ENCODE assay signal across 1 cellular context in genomic region chr3:116058844-116059243, GRCh38.
TF ChIP-seq lines count a peak whose summit lies in the region.

No MANE protein-coding gene starts in this region.

TF ChIP-seq in GM12878, 131 proteins besides CTCF, POLR2A, EP300 and RAD21 (continued from another document):
- TF ChIP-seq NKRF (conservative IDR thresholded peaks at IDR 0.05) (no peak), BMI1 (IDR thresholded peaks at IDR 0.05; ENCODE audit: borderline replicate concordance) (no peak), TCF12 (IDR thresholded peaks at IDR 0.05; ENCODE audit: low read depth, low read length) (no peak), POU2F2 (IDR thresholded peaks at IDR 0.05; ENCODE audit: borderline replicate concordance, low read depth, low read length) (no peak), BACH1 (IDR thresholded peaks at IDR 0.05; ENCODE audit: borderline replicate concordance) (no peak), KDM1A (IDR thresholded peaks at IDR 0.05; ENCODE audit: borderline replicate concordance) (no peak), IKZF2 (IDR thresholded peaks at IDR 0.05) (no peak), FOS (IDR thresholded peaks at IDR 0.05; ENCODE audit: borderline replicate concordance, extremely low read depth, insufficient read length) (no peak), REST (IDR thresholded peaks at IDR 0.05; ENCODE audit: low read depth, low read length) (no peak), SMARCA5 (IDR thresholded peaks at IDR 0.05) (no peak), PAX5 (IDR thresholded peaks at IDR 0.05; ENCODE audit: borderline replicate concordance, low read depth, low read length) (no peak)
